Comparison of ENCODE assay signal across 18 cellular contexts in genomic region chr20:6740096-6740495, GRCh38.
"Had no signal": no experiment of that assay in that cellular context is flagged by ENCODE, and none has a peak within 500 bp of the region (broad histone marks: within the 10 kb centered on the region; RNA-seq: fewer than 3 reads in every experiment).

No MANE protein-coding gene starts in this region.

- H3K4me3 ChIP-seq: heart left ventricle, lung, pancreas, spleen, tibial artery, upper lobe of left lung, uterus had no signal

- H3K27ac ChIP-seq: pancreas, spleen, tibial artery, upper lobe of left lung, uterus had no signal

- DNase-seq: foreskin melanocyte; heart left ventricle; hippocampal formation; left ventricle myocardium superior; mesenchymal stem cell; midbrain; occipital lobe; pancreas; spleen; stimulated activated CD4-positive, alpha-beta T cell treated with anti-CD3 and anti-CD28 coated beads, Interleukin-15, amount 100 ng/mL, for 24 hours; stimulated activated CD4-positive, alpha-beta T cell treated with anti-CD3 and anti-CD28 coated beads, Interleukin-1b, Interleukin-23, amount 100 ng/mL, for 48 hours; stimulated activated CD4-positive, alpha-beta T cell treated with anti-CD3 and anti-CD28 coated beads, Interleukin-4, amount 100 ng/mL, for 24 hours; tibial artery; upper lobe of left lung; uterus had no signal

- H3K27me3 ChIP-seq: pancreas, spleen, tibial artery, upper lobe of left lung, uterus had no signal

- ATAC-seq: natural killer cell treated with Interleukin-12 subunit alpha and Interleukin-12 subunit beta and Interleukin-15 and Interleukin-18, amount 100 ng/mL, for 72 hours; stimulated activated memory B cell treated with anti-CD40 and anti-IgM and Interleukin-4, amounts not matched to agents 10 μg/mL and 1 μg/mL and 100 μg/mL, for 72 hours had no signal

- H3K36me3 ChIP-seq: heart left ventricle, pancreas, spleen, tibial artery, upper lobe of left lung, uterus had no signal
